ENCODE assay signal across 14 cellular contexts in genomic region chr5:138351517-138351916, GRCh38. TPM values are rescaled to one million over a fixed set of nuclear protein-coding genes. Genes with fewer than 3 reads are reported as not detected.
A peak's percentile ranks its signal among the peaks of the same experiment; 100 is the strongest.
DNase-seq lines count a peak whose midpoint lies in the region; ATAC-seq and TF ChIP-seq lines count a peak whose summit lies in the region.
"Had no signal": no experiment of that assay in that cellular context is flagged by ENCODE, and none has a peak within 500 bp of the region (broad histone marks: within the 10 kb centered on the region; RNA-seq: fewer than 3 reads in every experiment).

No MANE protein-coding gene starts in this region.

- no peak overlapping the region for H3K27ac Mint-ChIP-seq in activated CD4-positive, alpha-beta T cell treated with anti-CD3 and anti-CD28 coated beads, Interleukin-2, amount 10 ng/mL, durations not matched to agents 7 days and 5 days

- CTCF ChIA-PET in activated CD4-positive, alpha-beta T cell treated with anti-CD3 and anti-CD28 coated beads, Interleukin-2, amount 10 ng/mL, durations not matched to agents 7 days and 5 days (lab: Charles Lee) = interaction anchor here (0.7 to 9.3 kb wide), 54 partner anchors 10 to 312 kb away, joined by 3 to 444 read pairs (median 6); partner anchors contain the start of genes BRD8, CDC23, CDC25C and EGR1

- H3K27me3 Mint-ChIP-seq in activated CD4-positive, alpha-beta T cell treated with anti-CD3 and anti-CD28 coated beads, Interleukin-2, amount 10 ng/mL, durations not matched to agents 7 days and 5 days = no peaks in the 10 kb centered on the region

- peaks cover 50% of the 10 kb centered on the region for H3K36me3 Mint-ChIP-seq in activated CD4-positive, alpha-beta T cell treated with anti-CD3 and anti-CD28 coated beads, Interleukin-2, amount 10 ng/mL, durations not matched to agents 7 days and 5 days (ENCODE audit: low read depth)

- peaks cover 44% of the 10 kb centered on the region for H3K4me1 Mint-ChIP-seq in activated CD4-positive, alpha-beta T cell treated with anti-CD3 and anti-CD28 coated beads, Interleukin-2, amount 10 ng/mL, durations not matched to agents 7 days and 5 days

- POLR2A ChIA-PET in activated CD4-positive, alpha-beta T cell treated with anti-CD3 and anti-CD28 coated beads, Interleukin-2, amount 10 ng/mL, durations not matched to agents 7 days and 5 days (lab: Charles Lee) = no interaction called here

- H3K27ac ChIP-seq in coronary artery (peak overlapping the region; percentile 32 to 94), gastrocnemius medialis (peak overlapping the region; percentile 89 to 98 (median 95)), upper lobe of right lung (no peak overlapping the region)

- H3K36me3 ChIP-seq in gastrocnemius medialis (peaks cover 0 to 24% of the 10 kb centered on the region in 2 donors), upper lobe of right lung (peaks cover 25% of the 10 kb centered on the region)

- ATAC-seq in gastrocnemius medialis = no peak
- no peak for ATAC-seq in upper lobe of right lung

- intact Hi-C loops in gastrocnemius medialis (cut with DNase I; ENCODE audit: low total_unique reads) = loop anchor here (5.0 kb wide), 3 partner anchors 41 to 129 kb away; no protein-coding TSS in a partner anchor
- intact Hi-C loops in posterior cingulate gyrus (cut with DNase I) = no loop called here
- intact Hi-C loops in upper lobe of right lung (cut with DNase I) = no loop called here

- no peak for DNase-seq in activated CD4-positive, alpha-beta T cell treated with anti-CD3 and anti-CD28 coated beads, Interleukin-2, amount 10 ng/mL, durations not matched to agents 7 days and 5 days
- DNase-seq in activated CD4-positive, alpha-beta T cell treated with anti-CD3 and anti-CD28 coated beads, Interleukin-2, amount 50 U/mL, for 48 hours = no peak
- DNase-seq in OCI-M1 (lab: John Stamatoyannopoulos, UW) (peak; percentile 30), coronary artery (ENCODE audit: low spot score) (no peak), gastrocnemius medialis (no peak), posterior cingulate gyrus (no peak), upper lobe of right lung (no peak), DMS53 (lab: John Stamatoyannopoulos, UW) (no peak)
- DNase-seq: activated CD8-positive, alpha-beta memory T cell treated with anti-CD3 and anti-CD28 coated beads for 24 hours; DMS153; left cardiac atrium; NCI-H2171 treated with DMSO at 0.1 percent for 48 hours; spleen; transverse colon had no signal

- no peaks in the 10 kb centered on the region for H3K27me3 ChIP-seq in gastrocnemius medialis
- no peaks in the 10 kb centered on the region for H3K27me3 ChIP-seq in upper lobe of right lung
- H3K27me3 ChIP-seq: spleen, transverse colon had no signal

- H3K9me3 ChIP-seq in gastrocnemius medialis (no peaks in the 10 kb centered on the region), upper lobe of right lung (no peaks in the 10 kb centered on the region)
- H3K9me3 ChIP-seq: transverse colon had no signal

- in situ Hi-C loops in gastrocnemius medialis (cut with MboI; ENCODE audit: low sequenced_read_pairs in 4 of 4) = no loop called here

- peak overlapping the region; percentile 60 for H3K4me3 Mint-ChIP-seq in activated CD4-positive, alpha-beta T cell treated with anti-CD3 and anti-CD28 coated beads, Interleukin-2, amount 10 ng/mL, durations not matched to agents 7 days and 5 days

- peaks cover 6% of the 10 kb centered on the region for H3K9me3 Mint-ChIP-seq in activated CD4-positive, alpha-beta T cell treated with anti-CD3 and anti-CD28 coated beads, Interleukin-2, amount 10 ng/mL, durations not matched to agents 7 days and 5 days

- H3K4me3 ChIP-seq in coronary artery (no peak overlapping the region), gastrocnemius medialis (no peak overlapping the region), upper lobe of right lung (no peak overlapping the region)

- H3K4me1 ChIP-seq in gastrocnemius medialis (peaks cover 21 to 41% of the 10 kb centered on the region in 2 donors), upper lobe of right lung (peaks cover 21% of the 10 kb centered on the region)

- no peak for TF ChIP-seq POLR2A in gastrocnemius medialis (IDR thresholded peaks at IDR 0.05)

- TF ChIP-seq CTCF in coronary artery (IDR thresholded peaks at IDR 0.05) = no peak
- no peak for TF ChIP-seq CTCF in gastrocnemius medialis (IDR thresholded peaks at IDR 0.05 in 4 of 5, conservative IDR thresholded peaks at IDR 0.05 in 1 of 5)
- TF ChIP-seq CTCF in upper lobe of right lung (IDR thresholded peaks at IDR 0.05) = no peak

RNA-seq across cellular contexts. Expression of gene KDM3B, which starts 1.0 kb away (rescaled TPM):
- 10 to 100 TPM; 60.4 to 65.7 TPM for total RNA-seq in activated CD4-positive, alpha-beta T cell treated with anti-CD3 and anti-CD28 coated beads, Interleukin-2, amount 10 ng/mL, durations not matched to agents 7 days and 5 days
- total RNA-seq in gastrocnemius medialis (100 to 1,000 TPM in 1 of 4 donors, 10 to 100 TPM in 3; 49.4 to 100 (median 74.2) TPM), upper lobe of right lung (60.6 TPM)

RNA-seq across cellular contexts. Expression of gene FAM53C, which starts 13.5 kb away (rescaled TPM):
- 10 to 100 TPM; 23.7 to 25.5 TPM for total RNA-seq in activated CD4-positive, alpha-beta T cell treated with anti-CD3 and anti-CD28 coated beads, Interleukin-2, amount 10 ng/mL, durations not matched to agents 7 days and 5 days
- total RNA-seq in gastrocnemius medialis (10 to 100 TPM; 35.7 to 74.7 (median 41.0) TPM), upper lobe of right lung (23.0 TPM)

RNA-seq across cellular contexts. Expression of gene CDC25C, which starts 19.9 kb away (rescaled TPM):
- total RNA-seq in activated CD4-positive, alpha-beta T cell treated with anti-CD3 and anti-CD28 coated beads, Interleukin-2, amount 10 ng/mL, durations not matched to agents 7 days and 5 days = 10 to 100 TPM; 15.8 to 19.0 TPM
- not detected for total RNA-seq in gastrocnemius medialis
- total RNA-seq in upper lobe of right lung = 0.29 TPM

Comparison
In these comparisons a context has a peak if more than half of its experiments do, and no peak if none do; other contexts are left out.
1. RNA of gene CDC25C, which starts 19.9 kb away (total RNA-seq): 15.8 to 19.0 TPM in activated CD4-positive, alpha-beta T cell treated with anti-CD3 and anti-CD28 coated beads, Interleukin-2, amount 10 ng/mL, durations not matched to agents 7 days and 5 days; 0.29 TPM in upper lobe of right lung (single experiment) and not detected in gastrocnemius medialis; every median in the first group is over 10 times any median in the second.